ENCODE assay signal across 1 cellular context in genomic region chr6:41735427-41736206, GRCh38.
TF ChIP-seq lines count a peak whose summit lies in the region.

TFEB (minus strand) TSS chr6:41735608; CDS start chr6:41691213, 44,395 bp downstream.

TF ChIP-seq in HEK293, 187 proteins besides CTCF, POLR2A, EP300 and RAD21 (continued from another document and continues in another):
- TF ChIP-seq SCRT2 (tag by site-specific recombination; IDR thresholded peaks at IDR 0.05) = peak; percentile 90
- no peak for TF ChIP-seq ZNF324 (tag by site-specific recombination; IDR thresholded peaks at IDR 0.05)
- TF ChIP-seq ZSCAN30 (tag by site-specific recombination; IDR thresholded peaks at IDR 0.05) = peak; percentile 77; the same call in 1 of the 2 replicates
- no peak for TF ChIP-seq ZNF664 (tag by site-specific recombination; IDR thresholded peaks at IDR 0.05)
- TF ChIP-seq, protein P1, sequence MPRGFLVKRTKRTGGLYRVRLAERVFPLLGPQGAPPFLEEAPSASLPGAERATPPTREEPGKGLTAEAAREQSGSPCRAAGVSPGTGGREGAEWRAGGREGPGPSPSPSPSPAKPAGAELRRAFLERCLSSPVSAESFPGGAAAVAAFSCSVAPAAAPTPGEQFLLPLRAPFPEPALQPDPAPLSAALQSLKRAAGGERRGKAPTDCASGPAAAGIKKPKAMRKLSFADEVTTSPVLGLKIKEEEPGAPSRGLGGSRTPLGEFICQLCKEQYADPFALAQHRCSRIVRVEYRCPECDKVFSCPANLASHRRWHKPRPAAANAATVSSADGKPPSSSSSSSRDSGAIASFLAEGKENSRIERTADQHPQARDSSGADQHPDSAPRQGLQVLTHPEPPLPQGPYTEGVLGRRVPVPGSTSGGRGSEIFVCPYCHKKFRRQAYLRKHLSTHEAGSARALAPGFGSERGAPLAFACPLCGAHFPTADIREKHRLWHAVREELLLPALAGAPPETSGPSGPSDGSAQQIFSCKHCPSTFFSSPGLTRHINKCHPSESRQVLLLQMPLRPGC (tag by site-specific recombination; IDR thresholded peaks at IDR 0.05) = no peak
- TF ChIP-seq, protein P2, sequence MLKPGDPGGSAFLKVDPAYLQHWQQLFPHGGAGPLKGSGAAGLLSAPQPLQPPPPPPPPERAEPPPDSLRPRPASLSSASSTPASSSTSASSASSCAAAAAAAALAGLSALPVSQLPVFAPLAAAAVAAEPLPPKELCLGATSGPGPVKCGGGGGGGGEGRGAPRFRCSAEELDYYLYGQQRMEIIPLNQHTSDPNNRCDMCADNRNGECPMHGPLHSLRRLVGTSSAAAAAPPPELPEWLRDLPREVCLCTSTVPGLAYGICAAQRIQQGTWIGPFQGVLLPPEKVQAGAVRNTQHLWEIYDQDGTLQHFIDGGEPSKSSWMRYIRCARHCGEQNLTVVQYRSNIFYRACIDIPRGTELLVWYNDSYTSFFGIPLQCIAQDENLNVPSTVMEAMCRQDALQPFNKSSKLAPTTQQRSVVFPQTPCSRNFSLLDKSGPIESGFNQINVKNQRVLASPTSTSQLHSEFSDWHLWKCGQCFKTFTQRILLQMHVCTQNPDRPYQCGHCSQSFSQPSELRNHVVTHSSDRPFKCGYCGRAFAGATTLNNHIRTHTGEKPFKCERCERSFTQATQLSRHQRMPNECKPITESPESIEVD (tag by site-specific recombination; IDR thresholded peaks at IDR 0.05) = no peak
- TF ChIP-seq ZNF510 (tag by site-specific recombination; IDR thresholded peaks at IDR 0.05; ENCODE audit: insufficient replicate concordance) = no peak
- TF ChIP-seq ZNF37A (tag by site-specific recombination; IDR thresholded peaks at IDR 0.05) = 0 out of 2 replicates have a peak, but pooled peaks have one; percentile 33
- TF ChIP-seq ZBTB7A (tag by site-specific recombination; IDR thresholded peaks at IDR 0.05; ENCODE audit: low read depth) = 0 out of 2 replicates have a peak, but pooled peaks have one; percentile 13
- TF ChIP-seq ZNF600 (tag by site-specific recombination; IDR thresholded peaks at IDR 0.05) = peak; percentile 30; the same call in 1 of the 2 replicates
- TF ChIP-seq ZNF654 (tag by site-specific recombination; IDR thresholded peaks at IDR 0.05; ENCODE audit: low read depth) = peak; percentile 27; the same call in 1 of the 2 replicates
- TF ChIP-seq YY1 (tag by site-specific recombination; IDR thresholded peaks at IDR 0.05) = peak; percentile 13; the same call in 1 of the 2 replicates
- no peak for TF ChIP-seq GLI2 (tag by site-specific recombination; IDR thresholded peaks at IDR 0.05; ENCODE audit: borderline replicate concordance, low read depth)
- no peak for TF ChIP-seq SCRT1 (tag by site-specific recombination; IDR thresholded peaks at IDR 0.05; ENCODE audit: borderline replicate concordance)
- no peak for TF ChIP-seq ZNF837 (tag by site-specific recombination; IDR thresholded peaks at IDR 0.05)
- 0 out of 2 replicates have a peak, but pooled peaks have one; percentile 42 for TF ChIP-seq ZBTB44 (tag by site-specific recombination; IDR thresholded peaks at IDR 0.05)
- no peak for TF ChIP-seq BCL11B (tag by site-specific recombination; IDR thresholded peaks at IDR 0.05; ENCODE audit: low read depth)
- TF ChIP-seq ZNF513 (tag by site-specific recombination; IDR thresholded peaks at IDR 0.05) = no peak
- TF ChIP-seq ZNF792 (tag by site-specific recombination; IDR thresholded peaks at IDR 0.05) = no peak
- TF ChIP-seq ZNF10 (tag by site-specific recombination; IDR thresholded peaks at IDR 0.05) = no peak
- no peak for TF ChIP-seq KLF1 (tag by site-specific recombination; IDR thresholded peaks at IDR 0.05)
- TF ChIP-seq IKZF3 (tag by site-specific recombination; IDR thresholded peaks at IDR 0.05) = no peak
- TF ChIP-seq ZNF280D (tag by site-specific recombination; IDR thresholded peaks at IDR 0.05) = no peak
- TF ChIP-seq ZNF677 (tag by site-specific recombination; IDR thresholded peaks at IDR 0.05) = no peak
- TF ChIP-seq ZNF239 (tag by site-specific recombination; IDR thresholded peaks at IDR 0.05) = no peak
- no peak for TF ChIP-seq ZNF274 (IDR thresholded peaks at IDR 0.05; ENCODE audit: low read length)
- TF ChIP-seq ZNF274 (tag by site-specific recombination; IDR thresholded peaks at IDR 0.05; ENCODE audit: borderline replicate concordance) = no peak
- no peak for TF ChIP-seq BCL6B (tag by site-specific recombination; IDR thresholded peaks at IDR 0.05)
- TF ChIP-seq ZNF585B (tag by site-specific recombination; IDR thresholded peaks at IDR 0.05) = no peak
- TF ChIP-seq OSR2 (tag by site-specific recombination; IDR thresholded peaks at IDR 0.05) = no peak
- no peak for TF ChIP-seq MEIS1 (CRISPR knock-in tag; IDR thresholded peaks at IDR 0.05; ENCODE audit: borderline replicate concordance)
- TF ChIP-seq ZNF843 (tag by site-specific recombination; IDR thresholded peaks at IDR 0.05) = no peak
- TF ChIP-seq ZNF350 (tag by site-specific recombination; IDR thresholded peaks at IDR 0.05) = no peak
- no peak for TF ChIP-seq ZNF521 (tag by site-specific recombination; IDR thresholded peaks at IDR 0.05)
- TF ChIP-seq ZNF175 (tag by site-specific recombination; IDR thresholded peaks at IDR 0.05) = no peak
- no peak for TF ChIP-seq ZNF621 (tag by site-specific recombination; IDR thresholded peaks at IDR 0.05)
- TF ChIP-seq, protein P3, sequence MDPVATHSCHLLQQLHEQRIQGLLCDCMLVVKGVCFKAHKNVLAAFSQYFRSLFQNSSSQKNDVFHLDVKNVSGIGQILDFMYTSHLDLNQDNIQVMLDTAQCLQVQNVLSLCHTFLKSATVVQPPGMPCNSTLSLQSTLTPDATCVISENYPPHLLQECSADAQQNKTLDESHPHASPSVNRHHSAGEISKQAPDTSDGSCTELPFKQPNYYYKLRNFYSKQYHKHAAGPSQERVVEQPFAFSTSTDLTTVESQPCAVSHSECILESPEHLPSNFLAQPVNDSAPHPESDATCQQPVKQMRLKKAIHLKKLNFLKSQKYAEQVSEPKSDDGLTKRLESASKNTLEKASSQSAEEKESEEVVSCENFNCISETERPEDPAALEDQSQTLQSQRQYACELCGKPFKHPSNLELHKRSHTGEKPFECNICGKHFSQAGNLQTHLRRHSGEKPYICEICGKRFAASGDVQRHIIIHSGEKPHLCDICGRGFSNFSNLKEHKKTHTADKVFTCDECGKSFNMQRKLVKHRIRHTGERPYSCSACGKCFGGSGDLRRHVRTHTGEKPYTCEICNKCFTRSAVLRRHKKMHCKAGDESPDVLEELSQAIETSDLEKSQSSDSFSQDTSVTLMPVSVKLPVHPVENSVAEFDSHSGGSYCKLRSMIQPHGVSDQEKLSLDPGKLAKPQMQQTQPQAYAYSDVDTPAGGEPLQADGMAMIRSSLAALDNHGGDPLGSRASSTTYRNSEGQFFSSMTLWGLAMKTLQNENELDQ (tag by site-specific recombination; IDR thresholded peaks at IDR 0.05; ENCODE audit: low read depth) = no peak
- TF ChIP-seq, protein P4, sequence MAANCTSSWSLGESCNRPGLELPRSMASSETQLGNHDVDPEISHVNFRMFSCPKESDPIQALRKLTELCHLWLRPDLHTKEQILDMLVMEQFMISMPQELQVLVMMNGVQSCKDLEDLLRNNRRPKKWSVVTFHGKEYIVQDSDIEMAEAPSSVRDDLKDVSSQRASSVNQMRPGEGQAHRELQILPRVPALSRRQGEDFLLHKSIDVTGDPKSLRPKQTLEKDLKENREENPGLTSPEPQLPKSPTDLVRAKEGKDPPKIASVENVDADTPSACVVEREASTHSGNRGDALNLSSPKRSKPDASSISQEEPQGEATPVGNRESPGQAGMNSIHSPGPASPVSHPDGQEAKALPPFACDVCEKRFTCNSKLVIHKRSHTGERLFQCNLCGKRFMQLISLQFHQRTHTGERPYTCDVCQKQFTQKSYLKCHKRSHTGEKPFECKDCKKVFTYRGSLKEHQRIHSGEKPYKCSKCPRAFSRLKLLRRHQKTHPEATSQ (tag by site-specific recombination; IDR thresholded peaks at IDR 0.05) = no peak
- TF ChIP-seq ZNF433 (tag by site-specific recombination; IDR thresholded peaks at IDR 0.05; ENCODE audit: low read depth) = no peak
- no peak for TF ChIP-seq ZNF362 (tag by site-specific recombination; IDR thresholded peaks at IDR 0.05)
- TF ChIP-seq, protein P5, sequence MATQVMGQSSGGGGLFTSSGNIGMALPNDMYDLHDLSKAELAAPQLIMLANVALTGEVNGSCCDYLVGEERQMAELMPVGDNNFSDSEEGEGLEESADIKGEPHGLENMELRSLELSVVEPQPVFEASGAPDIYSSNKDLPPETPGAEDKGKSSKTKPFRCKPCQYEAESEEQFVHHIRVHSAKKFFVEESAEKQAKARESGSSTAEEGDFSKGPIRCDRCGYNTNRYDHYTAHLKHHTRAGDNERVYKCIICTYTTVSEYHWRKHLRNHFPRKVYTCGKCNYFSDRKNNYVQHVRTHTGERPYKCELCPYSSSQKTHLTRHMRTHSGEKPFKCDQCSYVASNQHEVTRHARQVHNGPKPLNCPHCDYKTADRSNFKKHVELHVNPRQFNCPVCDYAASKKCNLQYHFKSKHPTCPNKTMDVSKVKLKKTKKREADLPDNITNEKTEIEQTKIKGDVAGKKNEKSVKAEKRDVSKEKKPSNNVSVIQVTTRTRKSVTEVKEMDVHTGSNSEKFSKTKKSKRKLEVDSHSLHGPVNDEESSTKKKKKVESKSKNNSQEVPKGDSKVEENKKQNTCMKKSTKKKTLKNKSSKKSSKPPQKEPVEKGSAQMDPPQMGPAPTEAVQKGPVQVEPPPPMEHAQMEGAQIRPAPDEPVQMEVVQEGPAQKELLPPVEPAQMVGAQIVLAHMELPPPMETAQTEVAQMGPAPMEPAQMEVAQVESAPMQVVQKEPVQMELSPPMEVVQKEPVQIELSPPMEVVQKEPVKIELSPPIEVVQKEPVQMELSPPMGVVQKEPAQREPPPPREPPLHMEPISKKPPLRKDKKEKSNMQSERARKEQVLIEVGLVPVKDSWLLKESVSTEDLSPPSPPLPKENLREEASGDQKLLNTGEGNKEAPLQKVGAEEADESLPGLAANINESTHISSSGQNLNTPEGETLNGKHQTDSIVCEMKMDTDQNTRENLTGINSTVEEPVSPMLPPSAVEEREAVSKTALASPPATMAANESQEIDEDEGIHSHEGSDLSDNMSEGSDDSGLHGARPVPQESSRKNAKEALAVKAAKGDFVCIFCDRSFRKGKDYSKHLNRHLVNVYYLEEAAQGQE (tag by site-specific recombination; IDR thresholded peaks at IDR 0.05) = 0 out of 2 replicates have a peak, but pooled peaks have one; percentile 17
- no peak for TF ChIP-seq ZNF561 (tag by site-specific recombination; IDR thresholded peaks at IDR 0.05; ENCODE audit: borderline replicate concordance)
- TF ChIP-seq ZNF112 (tag by site-specific recombination; IDR thresholded peaks at IDR 0.05) = no peak
